18 cellular contexts compared by ENCODE assay signal in genomic region chr15:62426387-62426956, GRCh38. TPM values are rescaled to one million over a fixed set of nuclear protein-coding genes. Genes with fewer than 3 reads are reported as not detected.
A peak's percentile ranks its signal among the peaks of the same experiment; 100 is the strongest.
DNase-seq lines count a peak whose midpoint lies in the region; ATAC-seq and TF ChIP-seq lines count a peak whose summit lies in the region.
"Had no signal": no experiment of that assay in that cellular context is flagged by ENCODE, and none has a peak within 500 bp of the region (broad histone marks: within the 10 kb centered on the region; RNA-seq: fewer than 3 reads in every experiment).

No MANE protein-coding gene starts in this region.

- H3K79me1 ChIP-seq in neuronal stem cell (ENCODE audit: low read depth, low read length): peaks cover 2% of the 10 kb centered on the region

- no peak overlapping the region for H2BK120ac ChIP-seq in neuronal stem cell (ENCODE audit: low read depth, low read length)

- CTCF ChIA-PET in activated CD8-positive, alpha-beta memory T cell treated with anti-CD3 and anti-CD28 coated beads, Interleukin-2, amount 10 ng/mL, durations not matched to agents 7 days and 5 days (lab: Charles Lee): no interaction called here

- H3K18ac ChIP-seq in neuronal stem cell (ENCODE audit: low read length): no peak overlapping the region

- no peak overlapping the region for H2BK5ac ChIP-seq in neuronal stem cell (ENCODE audit: low read length)

- DNase-seq in AG10803 (ENCODE audit: low read depth) (peak; percentile 93), H4 (ENCODE audit: low spot score) (peak; percentile 33), astrocyte of the hippocampus (ENCODE audit: low read depth, low spot score) (peak; percentile 97), myocyte (ENCODE audit: low read depth) (peak; percentile 94), neuronal stem cell (ENCODE audit: low spot score) (no peak), GM13976 (ENCODE audit: low spot score) (no peak)
- DNase-seq in activated CD8-positive, alpha-beta memory T cell treated with anti-CD3 and anti-CD28 coated beads, Interleukin-2, amount 10 ng/mL, durations not matched to agents 7 days and 5 days: no peak
- DNase-seq in stimulated activated CD4-positive, alpha-beta T cell treated with anti-CD3 and anti-CD28 coated beads, Interleukin-4, amount 100 ng/mL, for 1 hour: no peak
- DNase-seq: activated CD4-positive, alpha-beta T cell treated with anti-CD3 and anti-CD28 coated beads, Interleukin-2, amount 50 U/mL, for 4 hours; activated T-cell treated with anti-CD3 and anti-CD28 coated beads for 4 hours; amniotic stem cell; CD8-positive, alpha-beta T cell; DMS79 treated with DMSO at 0.1 percent for 48 hours; hippocampal formation; NCI-H1092; NCI-H2081 treated with DMSO at 0.1 percent for 48 hours; NCI-H510A had no signal

- no peak overlapping the region for H3K27ac Mint-ChIP-seq in activated CD8-positive, alpha-beta memory T cell treated with anti-CD3 and anti-CD28 coated beads, Interleukin-2, amount 10 ng/mL, durations not matched to agents 7 days and 5 days
- H3K27ac Mint-ChIP-seq: CD8-positive, alpha-beta T cell; natural killer cell treated with Interleukin-12 subunit alpha and Interleukin-12 subunit beta and Interleukin-15 and Interleukin-18, amount 100 ng/mL, for 72 hours had no signal

- TF ChIP-seq CTCF in AG10803 (conservative IDR thresholded peaks at IDR 0.05; ENCODE audit: low read length) (no peak), GM13976 (IDR thresholded peaks at IDR 0.05; ENCODE audit: borderline replicate concordance, control extremely low read depth, extremely low read depth, insufficient read depth, missing control alignments) (no peak)

- no peaks in the 10 kb centered on the region for H3K4me1 ChIP-seq in neuronal stem cell (ENCODE audit: control insufficient read depth in 2 of 2, insufficient read depth in 1 of 2, low read depth in 1 of 2, low read length in 2 of 2)

- H3K27me3 Mint-ChIP-seq in activated CD8-positive, alpha-beta memory T cell treated with anti-CD3 and anti-CD28 coated beads, Interleukin-2, amount 10 ng/mL, durations not matched to agents 7 days and 5 days: no peaks in the 10 kb centered on the region

- H3K9ac ChIP-seq in neuronal stem cell (ENCODE audit: low read depth, low read length, poor library complexity): no peak overlapping the region

- WGBS in neuronal stem cell (ENCODE audit: extremely low coverage in 2 of 2, insufficient read length in 2 of 2, insufficient replicate concordance in 1 of 2), 2 donors: no CpG with 5 or more reads among the region's 4 CpGs

- no peaks in the 10 kb centered on the region for H3K36me3 Mint-ChIP-seq in activated CD8-positive, alpha-beta memory T cell treated with anti-CD3 and anti-CD28 coated beads, Interleukin-2, amount 10 ng/mL, durations not matched to agents 7 days and 5 days
- H3K36me3 Mint-ChIP-seq: CD8-positive, alpha-beta T cell; natural killer cell treated with Interleukin-12 subunit alpha and Interleukin-12 subunit beta and Interleukin-15 and Interleukin-18, amount 100 ng/mL, for 72 hours had no signal

- H2BK12ac ChIP-seq in neuronal stem cell (ENCODE audit: low read length): no peak overlapping the region

- no peak overlapping the region for H3K4me3 ChIP-seq in AG10803 (ENCODE audit: low read length)
- H3K4me3 ChIP-seq in neuronal stem cell (ENCODE audit: low read length in 2 of 2): no peak overlapping the region

- no peaks in the 10 kb centered on the region for H3K9me3 ChIP-seq in neuronal stem cell (replicated peaks in 1 of 2; ENCODE audit: control insufficient read depth in 2 of 2, insufficient read depth in 1 of 2, low read depth in 1 of 2, low read length in 2 of 2)

- no peaks in the 10 kb centered on the region for H3K36me3 ChIP-seq in neuronal stem cell (replicated peaks in 1 of 2; ENCODE audit: control insufficient read depth in 2 of 2, insufficient read depth in 2 of 2, low read length in 2 of 2)

- H4K8ac ChIP-seq in neuronal stem cell (ENCODE audit: low read depth, low read length): no peak overlapping the region

- H3K9me3 Mint-ChIP-seq in activated CD8-positive, alpha-beta memory T cell treated with anti-CD3 and anti-CD28 coated beads, Interleukin-2, amount 10 ng/mL, durations not matched to agents 7 days and 5 days (ENCODE audit: low read depth): no peaks in the 10 kb centered on the region
- H3K9me3 Mint-ChIP-seq: CD8-positive, alpha-beta T cell; natural killer cell treated with Interleukin-12 subunit alpha and Interleukin-12 subunit beta and Interleukin-15 and Interleukin-18, amount 100 ng/mL, for 72 hours had no signal

- H2AFZ ChIP-seq in neuronal stem cell (ENCODE audit: low read length): no peak overlapping the region

- H2BK15ac ChIP-seq in neuronal stem cell (ENCODE audit: low read length): no peak overlapping the region

- no peaks in the 10 kb centered on the region for H3K4me1 Mint-ChIP-seq in activated CD8-positive, alpha-beta memory T cell treated with anti-CD3 and anti-CD28 coated beads, Interleukin-2, amount 10 ng/mL, durations not matched to agents 7 days and 5 days

- H3K4ac ChIP-seq in neuronal stem cell (ENCODE audit: low read length): no peak overlapping the region

- in situ Hi-C loops in GM13976 (cut with MboI; ENCODE audit: low sequenced_read_pairs, unreplicated experiment): no loop called here

- H3K4me3 Mint-ChIP-seq in activated CD8-positive, alpha-beta memory T cell treated with anti-CD3 and anti-CD28 coated beads, Interleukin-2, amount 10 ng/mL, durations not matched to agents 7 days and 5 days: no peak overlapping the region
- H3K4me3 Mint-ChIP-seq: CD8-positive, alpha-beta T cell; natural killer cell treated with Interleukin-12 subunit alpha and Interleukin-12 subunit beta and Interleukin-15 and Interleukin-18, amount 100 ng/mL, for 72 hours had no signal

- no peak overlapping the region for H3K4me2 ChIP-seq in neuronal stem cell (ENCODE audit: insufficient read depth, low read length, poor library complexity, severe bottlenecking)

- no peak for ATAC-seq in activated CD8-positive, alpha-beta memory T cell treated with anti-CD3 and anti-CD28 coated beads, Interleukin-2, amount 10 ng/mL, durations not matched to agents 7 days and 5 days
- ATAC-seq: CD8-positive, alpha-beta T cell had no signal

- no peak overlapping the region for H3K23ac ChIP-seq in neuronal stem cell (ENCODE audit: low read depth, low read length, poor library complexity)

- H3K27ac ChIP-seq in neuronal stem cell (replicated peaks; ENCODE audit: low read length): no peak overlapping the region

- H3K27me3 ChIP-seq in neuronal stem cell (ENCODE audit: control insufficient read depth in 3 of 3, insufficient read depth in 3 of 3, low read depth in 1 of 3, low read length in 3 of 3): no peaks in the 10 kb centered on the region

- H4K91ac ChIP-seq in neuronal stem cell (ENCODE audit: low read depth, low read length, poor library complexity): no peak overlapping the region

- H3K14ac ChIP-seq in neuronal stem cell (ENCODE audit: low read length): no peak overlapping the region

- H2AK5ac ChIP-seq in neuronal stem cell (ENCODE audit: low read depth, low read length): no peak overlapping the region

RNA-seq across cellular contexts. Expression of gene TLN2, which starts 36.1 kb away (rescaled TPM):
- total RNA-seq in H4 (2014; rRNA removed; shearing (Covaris generic)): 2.7 and 4.1 TPM in 2 replicates
- total RNA-seq in myocyte: 6.6 and 8.8 TPM in 2 replicates
- polyA plus RNA-seq in myocyte (2012): 9.8 TPM
- polyA plus RNA-seq in neuronal stem cell (2013, experiment 1 of 2): 3.9 TPM
- polyA plus RNA-seq in neuronal stem cell (2013, experiment 2 of 2): 4.3 TPM
- total RNA-seq in activated CD8-positive, alpha-beta memory T cell treated with anti-CD3 and anti-CD28 coated beads, Interleukin-2, amount 10 ng/mL, durations not matched to agents 7 days and 5 days: under 1 TPM; 0.70 to 0.96 TPM

Comparison
In these comparisons a context has a peak if more than half of its experiments do, and no peak if none do; other contexts are left out.
1. DNase-seq: peak in AG10803 (single experiment), H4 (single experiment), astrocyte of the hippocampus (single experiment) and myocyte (single experiment); none in neuronal stem cell (single experiment), activated CD8-positive, alpha-beta memory T cell treated with anti-CD3 and anti-CD28 coated beads, Interleukin-2, amount 10 ng/mL, durations not matched to agents 7 days and 5 days (single experiment), stimulated activated CD4-positive, alpha-beta T cell treated with anti-CD3 and anti-CD28 coated beads, Interleukin-4, amount 100 ng/mL, for 1 hour (single experiment) and GM13976 (single experiment).